ENCODE assay signal across 8 cellular contexts in genomic region chr12:122872815-122873361, GRCh38. TPM values are rescaled to one million over a fixed set of nuclear protein-coding genes. Genes with fewer than 3 reads are reported as not detected.
DNase-seq lines count a peak whose midpoint lies in the region; ATAC-seq and TF ChIP-seq lines count a peak whose summit lies in the region.
"Had no signal": no experiment of that assay in that cellular context is flagged by ENCODE, and none has a peak within 500 bp of the region (broad histone marks: within the 10 kb centered on the region; RNA-seq: fewer than 3 reads in every experiment).

No MANE protein-coding gene starts in this region.

- H3K9me3 ChIP-seq in GM23248 (ENCODE audit: low read depth): no peaks in the 10 kb centered on the region
- no peaks in the 10 kb centered on the region for H3K9me3 ChIP-seq in Panc1 (ENCODE audit: control insufficient read depth, insufficient read depth, low read depth, low read length)
- H3K9me3 ChIP-seq in sigmoid colon: no peaks in the 10 kb centered on the region
- no peaks in the 10 kb centered on the region for H3K9me3 ChIP-seq in Caco-2

- H3K36me3 ChIP-seq in GM23248 (ENCODE audit: low read depth) (peaks cover 15% of the 10 kb centered on the region; the same call in 1 of the 2 replicates), Panc1 (ENCODE audit: control insufficient read depth, insufficient read depth, low read length) (peaks cover 15% of the 10 kb centered on the region; the same call in 1 of the 2 replicates), sigmoid colon (peaks cover 5 to 26% (median 11%) of the 10 kb centered on the region in 4 donors), Caco-2 (ENCODE audit: control insufficient read depth, insufficient read depth, low read length) (peaks cover 2% of the 10 kb centered on the region; the same call in 1 of the 2 replicates)

- H3K27me3 Mint-ChIP-seq in glutamatergic neuron (ENCODE audit: unreplicated experiment) (peaks cover 14% of the 10 kb centered on the region), Caco-2 (ENCODE audit: insufficient read depth, unreplicated experiment) (no peaks in the 10 kb centered on the region)

- ATAC-seq in Panc1 (no peak), HG03432 (IDR thresholded peaks at IDR 0.05; ENCODE audit: unreplicated experiment) (no peak)

- POLR2A ChIA-PET in Panc1 (lab: Charles Lee) (interaction anchor here (0.9 kb wide), 1 partner anchor 15 kb away, joined by 3 read pairs; no protein-coding TSS in a partner anchor), Caco-2 (lab: Charles Lee) (no interaction called here)

- CTCF ChIA-PET in Panc1 (lab: Charles Lee): no interaction called here
- CTCF ChIA-PET in Caco-2 (lab: Charles Lee): interaction anchor here (0.6 kb wide), 1 partner anchor 76 kb away, joined by 12 read pairs; no protein-coding TSS in a partner anchor

- H3K79me2 ChIP-seq in GM23248 (ENCODE audit: insufficient read depth): peaks cover 90% of the 10 kb centered on the region

- no peaks in the 10 kb centered on the region for H3K27me3 ChIP-seq in GM23248 (replicated peaks; ENCODE audit: insufficient read depth)
- H3K27me3 ChIP-seq in Panc1 (ENCODE audit: control insufficient read depth, insufficient read depth, low read length): no peaks in the 10 kb centered on the region
- H3K27me3 ChIP-seq in sigmoid colon: no peaks in the 10 kb centered on the region
- no peaks in the 10 kb centered on the region for H3K27me3 ChIP-seq in Caco-2 (replicated peaks; ENCODE audit: control insufficient read depth, insufficient read depth, low read length)

- no peak overlapping the region for H2AFZ ChIP-seq in GM23248

- in situ Hi-C loops in GM23248 (cut with MboI): loop anchor here (25.0 kb wide), 1 partner anchor 364 kb away; the partner anchor contains the start of genes MPHOSPH9 and MTRFR
- in situ Hi-C loops in Panc1 (cut with HindIII; ENCODE audit: low pct_unique_long_range_greater_than_20kb, low sequenced_read_pairs): no loop called here

- H3K36me3 Mint-ChIP-seq in glutamatergic neuron (ENCODE audit: unreplicated experiment) (peaks cover 9% of the 10 kb centered on the region), Caco-2 (ENCODE audit: insufficient read depth, unreplicated experiment) (peaks cover 29% of the 10 kb centered on the region)

- no peak overlapping the region for H3K27ac Mint-ChIP-seq in glutamatergic neuron (ENCODE audit: unreplicated experiment)
- no peak overlapping the region for H3K27ac Mint-ChIP-seq in Caco-2 (ENCODE audit: unreplicated experiment)

- intact Hi-C loops in Panc1 (cut with micrococcal nuclease; ENCODE audit: unreplicated experiment) (no loop called here), sigmoid colon (cut with DNase I) (no loop called here), Caco-2 (cut with micrococcal nuclease; ENCODE audit: unreplicated experiment) (no loop called here)

- no TSS peak for BruUV-seq in Panc1 (replicated peaks; lab: Mats Ljungman, UMichigan)
- no TSS peak for BruUV-seq in Caco-2 (replicated peaks; lab: Mats Ljungman, UMichigan)

- TF ChIP-seq CTCF in Panc1 (IDR thresholded peaks at IDR 0.05) (no peak), glutamatergic neuron (IDR thresholded peaks at IDR 0.05; ENCODE audit: partially characterized antibody, unreplicated experiment) (no peak), sigmoid colon (IDR thresholded peaks at IDR 0.05) (no peak), Caco-2 (IDR thresholded peaks at IDR 0.05; ENCODE audit: insufficient read depth in 1 of 2, low read depth in 1 of 2, low read length in 1 of 2, severe bottlenecking in 1 of 2, unreplicated experiment in 1 of 2) (no peak)

- 70 to 78% methylated on average over 12 of the region's 12 CpGs for WGBS in GM23248 (ENCODE audit: low coverage in 1 of 2, low lambda C conversion rate in 2 of 2, missing lambda C conversion rate in 2 of 2), 2 experiments
- WGBS in sigmoid colon, 2 donors: 28 to 71% methylated on average over 12 of the region's 12 CpGs

- H3F3A ChIP-seq in GM23248 (ENCODE audit: insufficient read depth): peaks cover 32% of the 10 kb centered on the region

- no peak for TF ChIP-seq POLR2A in sigmoid colon (IDR thresholded peaks at IDR 0.05)

- H3K4me3 ChIP-seq in GM23248 (peak overlapping the region; percentile 75; the same call in 1 of the 2 replicates), Panc1 (ENCODE audit: low read depth in 2 of 2, low read length in 2 of 2) (no peak overlapping the region; a peak in 1 of 4 replicates), sigmoid colon (no peak overlapping the region), Caco-2 (ENCODE audit: low read depth, low read length) (no peak overlapping the region)

- peak overlapping the region; percentile 89 for H3K27ac ChIP-seq in GM23248
- H3K27ac ChIP-seq in Panc1 (ENCODE audit: low read length): peak overlapping the region; percentile 100
- H3K27ac ChIP-seq in sigmoid colon: peak overlapping the region; percentile 71 to 84 (median 76)

- H3K4me2 ChIP-seq in GM23248 (ENCODE audit: unreplicated experiment): peak overlapping the region; percentile 89

- H3K4me3 Mint-ChIP-seq in glutamatergic neuron (ENCODE audit: unreplicated experiment) (peak overlapping the region; percentile 89), Caco-2 (ENCODE audit: unreplicated experiment) (no peak overlapping the region)

- H4K20me1 ChIP-seq in GM23248 (ENCODE audit: insufficient read depth): peaks cover 15% of the 10 kb centered on the region; the same call in 1 of the 2 replicates

- H3K9me3 Mint-ChIP-seq in glutamatergic neuron (ENCODE audit: unreplicated experiment) (peaks cover 4% of the 10 kb centered on the region), Caco-2 (ENCODE audit: unreplicated experiment) (no peaks in the 10 kb centered on the region)
- H3K9me3 Mint-ChIP-seq: activated CD4-positive, alpha-beta memory T cell treated with anti-CD3 and anti-CD28 coated beads, Interleukin-2, amount 10 ng/mL, durations not matched to agents 7 days and 5 days had no signal

- H3K4me1 ChIP-seq in GM23248 (ENCODE audit: insufficient read depth) (peaks cover 29% of the 10 kb centered on the region), Panc1 (ENCODE audit: control insufficient read depth, insufficient read depth, low read length) (peaks cover 98% of the 10 kb centered on the region), sigmoid colon (peaks cover 0 to 48% (median 41%) of the 10 kb centered on the region in 4 donors), Caco-2 (no peaks in the 10 kb centered on the region)

- no peaks in the 10 kb centered on the region for H3K9me2 ChIP-seq in GM23248 (ENCODE audit: insufficient read depth)

- DNase-seq in GM23248 (no peak), Panc1 (ENCODE audit: low read depth, low spot score) (no peak), glutamatergic neuron (peak; percentile 4), sigmoid colon (peak; percentile 33), mesenteric fat pad (ENCODE audit: low spot score) (no peak), Caco-2 (no peak)
- DNase-seq: activated CD4-positive, alpha-beta memory T cell treated with anti-CD3 and anti-CD28 coated beads, Interleukin-2, amount 10 ng/mL, durations not matched to agents 7 days and 5 days had no signal

- H3K9ac ChIP-seq in GM23248: peak overlapping the region; percentile 85

- H3K4me1 Mint-ChIP-seq in glutamatergic neuron (ENCODE audit: low read depth, unreplicated experiment) (peaks cover 31% of the 10 kb centered on the region), Caco-2 (ENCODE audit: low read depth, unreplicated experiment) (peaks cover 13% of the 10 kb centered on the region)

- TF ChIP-seq EP300 in sigmoid colon (IDR thresholded peaks at IDR 0.05): no peak

RNA-seq across cellular contexts. Expression of gene VPS37B, which starts 23.0 kb away (rescaled TPM):
- 26.1 and 31.3 TPM in 2 replicates for total RNA-seq in GM23248 (2014; rRNA removed; shearing (Covaris generic))
- polyA plus RNA-seq in GM23248 (2016; fragmentation: Nextera tagmentation; extraction: Ambion mirVana) (19.1 and 19.9 TPM in 2 replicates), sigmoid colon (10 to 100 TPM; 53.2 to 64.7 (median 54.1) TPM)
- total RNA-seq in Panc1 (2021; ENCODE audit: unreplicated experiment) (76.7 TPM), glutamatergic neuron (ENCODE audit: unreplicated experiment) (19.7 TPM), sigmoid colon (10 to 100 TPM in 3 of 4 donors, 1 to 10 TPM in 1; 8.6 to 17.2 (median 15.3) TPM), mesenteric fat pad (27.5 TPM), Caco-2 (2022) (24.0 and 25.4 TPM in 2 replicates)
- polyA plus RNA-seq in Panc1 (2012; ENCODE audit: insufficient read length): 70.8 TPM

RNA-seq across cellular contexts. Expression of gene HIP1R, which starts 37.6 kb away (rescaled TPM):
- total RNA-seq in GM23248 (2014; rRNA removed; shearing (Covaris generic)): 16.3 and 16.4 TPM in 2 replicates
- polyA plus RNA-seq in GM23248 (2016; fragmentation: Nextera tagmentation; extraction: Ambion mirVana) (7.1 and 7.6 TPM in 2 replicates), sigmoid colon (10 to 100 TPM; 21.5 to 77.4 (median 24.6) TPM)
- total RNA-seq in Panc1 (2021; ENCODE audit: unreplicated experiment) (36.7 TPM), glutamatergic neuron (ENCODE audit: unreplicated experiment) (19.3 TPM), sigmoid colon (10 to 100 TPM in 1 of 4 donors, 1 to 10 TPM in 3; 4.2 to 15.2 (median 5.5) TPM), mesenteric fat pad (30.2 TPM), Caco-2 (2022) (13.8 and 15.4 TPM in 2 replicates)
- polyA plus RNA-seq in Panc1 (2012; ENCODE audit: insufficient read length): 32.8 TPM

Comparison
In these comparisons a context has a peak if more than half of its experiments do, and no peak if none do; other contexts are left out.
1. DNase-seq: peak in glutamatergic neuron (single experiment) and sigmoid colon (single experiment); none in GM23248 (single experiment), Panc1 (single experiment), mesenteric fat pad (single experiment) and Caco-2 (0 of 2).
2. Peak in every context shown above with its lines, with median percentiles within 50 percentile points of each other: H3K27ac ChIP-seq.